In genomic region chr19:10992174-10992573, GRCh38 we compare ENCODE assay signal across 3 cellular contexts. TPM values are rescaled to one million over a fixed set of nuclear protein-coding genes. Genes with fewer than 3 reads are reported as not detected.
A peak's percentile ranks its signal among the peaks of the same experiment; 100 is the strongest.
DNase-seq lines count a peak whose midpoint lies in the region; ATAC-seq and TF ChIP-seq lines count a peak whose summit lies in the region.
"Not testable (repeated sequence)": the region's sequence is repeated elsewhere in the genome, so short reads cannot be mapped to it uniquely, and the experiment has no call there.

No MANE protein-coding gene starts in this region.

- DNase-seq in nephron progenitor cell, psoas muscle: not testable (repeated sequence)

- H3K4me3 ChIP-seq in HEK293 (ENCODE audit: low read depth, low read length); psoas muscle: not testable (repeated sequence)

- H3K4me1 ChIP-seq in HEK293 (ENCODE audit: control insufficient read depth, insufficient read depth, low read length); psoas muscle: not testable (repeated sequence)

- 24 to 47% (median 24%) methylated on average over 6 of the region's 6 CpGs for WGBS in psoas muscle, 3 donors

- not testable (repeated sequence) for H3K9me3 Mint-ChIP-seq in nephron progenitor cell

- POLR2A ChIA-PET in HEK293 (lab: Yijun Ruan, JAX): not testable (repeated sequence)

- H3K9me3 ChIP-seq in HEK293 (ENCODE audit: control insufficient read depth, insufficient read depth, low read depth, low read length); psoas muscle: not testable (repeated sequence)

- CTCF ChIA-PET in HEK293 (lab: Yijun Ruan, JAX): interaction anchor here (0.7 to 1.6 kb wide), 2 partner anchors 57 to 208 kb away, joined by 3 to 4 read pairs; no protein-coding TSS in a partner anchor

- ATAC-seq in psoas muscle: peak; percentile 22 to 71 (median 48)

- H3K36me3 ChIP-seq in HEK293 (ENCODE audit: control insufficient read depth in 2 of 2, insufficient read depth in 1 of 2, low read length in 2 of 2): peaks cover 42 to 84% of the 10 kb centered on the region in 2 experiments
- peaks cover 3 to 82% of the 10 kb centered on the region in 2 donors for H3K36me3 ChIP-seq in psoas muscle (ENCODE audit: insufficient read depth in 1 of 2, low read depth in 1 of 2)

- H3K27ac Mint-ChIP-seq in nephron progenitor cell: peak overlapping the region; percentile 57

- H3K27me3 ChIP-seq in psoas muscle (ENCODE audit: insufficient read depth in 3 of 3, low read length in 2 of 3): not testable (repeated sequence)

- H3K4me3 Mint-ChIP-seq in nephron progenitor cell: not testable (repeated sequence)

- H3K36me3 Mint-ChIP-seq in nephron progenitor cell (ENCODE audit: low read depth): peaks cover 60% of the 10 kb centered on the region

- H3K27ac ChIP-seq in HEK293 (ENCODE audit: extremely low read depth, low read depth, low read length): not testable (repeated sequence)
- peak overlapping the region; percentile 10 for H3K27ac ChIP-seq in psoas muscle

- intact Hi-C loops in psoas muscle (cut with DNase I): not testable (repeated sequence)

- H3K27me3 Mint-ChIP-seq in nephron progenitor cell (ENCODE audit: low read depth, poor library complexity): not testable (repeated sequence)

- H3K4me1 Mint-ChIP-seq in nephron progenitor cell: not testable (repeated sequence)

- TF ChIP-seq CTCF in HEK293 (tag by site-specific recombination; IDR thresholded peaks at IDR 0.05); nephron progenitor cell (IDR thresholded peaks at IDR 0.05); psoas muscle (IDR thresholded peaks at IDR 0.05): not testable (repeated sequence)

TF ChIP-seq in HEK293, 187 proteins besides CTCF, POLR2A, EP300 and RAD21:
- 0 out of 2 replicates have a peak, but pooled peaks have one; percentile 51 for TF ChIP-seq ZNF362 (tag by site-specific recombination; IDR thresholded peaks at IDR 0.05)

RNA-seq across cellular contexts. Expression of gene SMARCA4, which starts 31.3 kb away (rescaled TPM):
- total RNA-seq in psoas muscle: 10 to 100 TPM; 34.8 to 75.6 (median 50.5) TPM
- 100 to 1,000 TPM in 1 of 3 donors, 10 to 100 TPM in 2; 36.7 to 124 (median 51.9) TPM for polyA plus RNA-seq in psoas muscle
